ENCODE assay signal across 9 cellular contexts in the genomic region with DNA sequence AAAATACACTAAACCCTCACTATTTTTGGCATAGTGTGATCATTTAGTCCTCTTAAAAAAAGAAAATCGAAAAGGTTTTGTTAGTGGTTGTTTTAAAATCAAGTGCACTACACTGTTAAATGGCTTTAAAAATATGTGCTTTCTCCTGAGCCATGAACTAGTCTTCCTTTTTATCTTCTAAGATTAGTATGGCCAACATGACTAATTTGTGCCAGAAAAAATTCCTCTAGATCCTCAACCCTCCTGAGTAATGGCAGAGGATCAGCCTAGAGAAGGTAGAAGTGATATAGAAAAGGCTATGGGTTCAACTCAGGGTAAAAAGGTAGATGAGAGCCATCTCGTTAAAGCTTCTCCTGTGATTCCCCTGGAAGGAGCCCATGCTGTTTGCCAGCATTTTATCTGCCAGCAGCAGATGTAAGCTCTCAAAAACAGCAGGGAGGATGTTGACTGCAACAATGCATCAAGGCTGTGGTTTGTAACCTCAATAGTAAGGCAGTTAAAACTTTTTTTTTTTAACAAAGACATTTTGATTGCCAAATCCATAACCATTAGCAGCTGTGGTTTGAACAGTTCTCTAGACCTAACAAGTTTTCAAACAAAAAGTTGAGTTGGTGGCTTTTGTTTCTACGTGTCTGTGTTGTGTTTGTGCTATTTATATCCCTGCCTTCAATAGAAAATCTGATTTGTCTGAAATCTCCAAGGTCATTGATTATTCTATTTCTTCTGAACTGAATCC. TPM values are rescaled to one million over a fixed set of nuclear protein-coding genes. Genes with fewer than 3 reads are reported as not detected.
DNase-seq lines count a peak whose midpoint lies in the region; ATAC-seq and TF ChIP-seq lines count a peak whose summit lies in the region.
"Had no signal": no experiment of that assay in that cellular context is flagged by ENCODE, and none has a peak within 500 bp of the region (broad histone marks: within the 10 kb centered on the region; RNA-seq: fewer than 3 reads in every experiment).

No MANE protein-coding gene starts in this region.

- peak overlapping the region in 5 of 10 donors; percentile 6 to 66 (median 34) for H3K27ac ChIP-seq in heart right ventricle

- no peak overlapping the region for H3K4me3 ChIP-seq in heart right ventricle
- H3K4me3 ChIP-seq: dorsolateral prefrontal cortex had no signal

- H3K27me3 Mint-ChIP-seq in activated T-helper 2 cell treated with anti-CD3 and anti-CD28 coated beads, Interferon-gamma antibody, Interleukin-2, Interleukin-4, amounts not matched to agents 10 μg/mL and 5 μg/mL and 100 μg/mL, durations not matched to agents 14 hours and 24 hours and 36 hours (ENCODE audit: low read depth) = no peaks in the 10 kb centered on the region

- peak; percentile 82 for DNase-seq in A172 (ENCODE audit: low spot score)
- peak; percentile 21 to 35 for DNase-seq in NCI-H524 (lab: John Stamatoyannopoulos, UW)
- peak; percentile 52 for DNase-seq in activated T-helper 2 cell treated with anti-CD3 and anti-CD28 coated beads, Interferon-gamma antibody, Interleukin-2, Interleukin-4, amounts not matched to agents 10 μg/mL and 5 μg/mL and 100 μg/mL, durations not matched to agents 14 hours and 24 hours and 36 hours (ENCODE audit: low spot score)
- peak in 1 of 2 donors; percentile 30 for DNase-seq in heart right ventricle
- DNase-seq in stimulated activated CD4-positive, alpha-beta T cell treated with anti-CD3 and anti-CD28 coated beads, TNF-alpha, amount 100 ng/mL, for 1 hour (ENCODE audit: low read depth in 3 of 3, low spot score in 1 of 3) = peak in 2 of 3 donors; percentile 6 to 7
- no peak for DNase-seq in NCI-H1436 (lab: John Stamatoyannopoulos, UW)
- no peak for DNase-seq in middle frontal gyrus (ENCODE audit: extremely low spot score, low spot score)

- H3K9me3 ChIP-seq in heart right ventricle = no peaks in the 10 kb centered on the region

- ATAC-seq in GM19452 (IDR thresholded peaks at IDR 0.05; ENCODE audit: unreplicated experiment) = peak; percentile 48
- peak in 7 of 8 donors; percentile 58 to 79 (median 71) for ATAC-seq in heart right ventricle

- H3K4me1 Mint-ChIP-seq in activated T-helper 2 cell treated with anti-CD3 and anti-CD28 coated beads, Interferon-gamma antibody, Interleukin-2, Interleukin-4, amounts not matched to agents 10 μg/mL and 5 μg/mL and 100 μg/mL, durations not matched to agents 14 hours and 24 hours and 36 hours (ENCODE audit: low read depth) = peaks cover 33% of the 10 kb centered on the region

- H3K36me3 ChIP-seq in heart right ventricle = peaks cover 0 to 86% (median 14%) of the 10 kb centered on the region in 9 donors

- no peaks in the 10 kb centered on the region for H3K27me3 ChIP-seq in heart right ventricle
- H3K27me3 ChIP-seq: dorsolateral prefrontal cortex had no signal

- intact Hi-C loops in activated T-helper 2 cell treated with anti-CD3 and anti-CD28 coated beads, Interferon-gamma antibody, Interleukin-2, Interleukin-4, amounts not matched to agents 10 μg/mL and 5 μg/mL and 100 μg/mL, durations not matched to agents 14 hours and 24 hours and 36 hours (cut with micrococcal nuclease) = loop anchor here (1.0 to 5.0 kb wide), 5 partner anchors 14 to 297 kb away; a partner anchor contains a TSS
- intact Hi-C loops in heart right ventricle (cut with DNase I) = loop anchor here in 6 of 10 donors (5.0 to 10.0 kb wide), 4 partner anchors 222 to 245 kb away; no protein-coding TSS in a partner anchor

- WGBS in heart right ventricle, 2 donors = 16 to 18% methylated on average over 3 of the region's 3 CpGs

- H3K27ac Mint-ChIP-seq in activated T-helper 2 cell treated with anti-CD3 and anti-CD28 coated beads, Interferon-gamma antibody, Interleukin-2, Interleukin-4, amounts not matched to agents 10 μg/mL and 5 μg/mL and 100 μg/mL, durations not matched to agents 14 hours and 24 hours and 36 hours = peak overlapping the region; percentile 85

- peak overlapping the region; percentile 48 for H3K4me3 Mint-ChIP-seq in activated T-helper 2 cell treated with anti-CD3 and anti-CD28 coated beads, Interferon-gamma antibody, Interleukin-2, Interleukin-4, amounts not matched to agents 10 μg/mL and 5 μg/mL and 100 μg/mL, durations not matched to agents 14 hours and 24 hours and 36 hours (ENCODE audit: low read depth)

- H3K4me1 ChIP-seq in heart right ventricle = peaks cover 6 to 26% (median 16%) of the 10 kb centered on the region in 9 donors

- TF ChIP-seq CTCF in heart right ventricle (IDR thresholded peaks at IDR 0.05) = no peak

- peaks cover 20% of the 10 kb centered on the region for H3K36me3 Mint-ChIP-seq in activated T-helper 2 cell treated with anti-CD3 and anti-CD28 coated beads, Interferon-gamma antibody, Interleukin-2, Interleukin-4, amounts not matched to agents 10 μg/mL and 5 μg/mL and 100 μg/mL, durations not matched to agents 14 hours and 24 hours and 36 hours (ENCODE audit: low read depth)

- no peaks in the 10 kb centered on the region for H3K9me3 Mint-ChIP-seq in activated T-helper 2 cell treated with anti-CD3 and anti-CD28 coated beads, Interferon-gamma antibody, Interleukin-2, Interleukin-4, amounts not matched to agents 10 μg/mL and 5 μg/mL and 100 μg/mL, durations not matched to agents 14 hours and 24 hours and 36 hours

RNA-seq across cellular contexts. Expression of a gene that starts 30.2 kb away (rescaled TPM):
- 10.8 and 11.1 TPM in 2 replicates for total RNA-seq in A172 (2014; rRNA removed; shearing (Covaris generic))
- 50.9 and 60.2 TPM in 2 replicates for total RNA-seq in activated T-helper 2 cell treated with anti-CD3 and anti-CD28 coated beads, Interferon-gamma antibody, Interleukin-2, Interleukin-4, amounts not matched to agents 10 μg/mL and 5 μg/mL and 100 μg/mL, durations not matched to agents 14 hours and 24 hours and 36 hours
- 10 to 100 TPM; 13.7 to 19.2 (median 16.6) TPM for total RNA-seq in heart right ventricle
- 1 to 10 TPM; 4.0 to 5.3 TPM for polyA plus RNA-seq in heart right ventricle

RNA-seq across cellular contexts. Expression of a gene that starts 42.5 kb away (rescaled TPM):
- total RNA-seq in A172 (2014; rRNA removed; shearing (Covaris generic)) = 10.3 and 18.3 TPM in 2 replicates
- 17.9 and 20.7 TPM in 2 replicates for total RNA-seq in activated T-helper 2 cell treated with anti-CD3 and anti-CD28 coated beads, Interferon-gamma antibody, Interleukin-2, Interleukin-4, amounts not matched to agents 10 μg/mL and 5 μg/mL and 100 μg/mL, durations not matched to agents 14 hours and 24 hours and 36 hours
- 10 to 100 TPM; 15.3 to 20.0 (median 17.4) TPM for total RNA-seq in heart right ventricle
- 10 to 100 TPM; 12.8 to 17.2 TPM for polyA plus RNA-seq in heart right ventricle

RNA-seq across cellular contexts. Expression of a gene that starts 48.9 kb away (rescaled TPM):
- total RNA-seq in A172 (2014; rRNA removed; shearing (Covaris generic)) = 173 and 180 TPM in 2 replicates
- 59.9 and 72.3 TPM in 2 replicates for total RNA-seq in activated T-helper 2 cell treated with anti-CD3 and anti-CD28 coated beads, Interferon-gamma antibody, Interleukin-2, Interleukin-4, amounts not matched to agents 10 μg/mL and 5 μg/mL and 100 μg/mL, durations not matched to agents 14 hours and 24 hours and 36 hours
- total RNA-seq in heart right ventricle = 1 to 10 TPM in 1 of 10 donors, under 1 TPM in 4, not detected in 5; 0.17 to 4.5 (median 0.42) TPM
- 1 to 10 TPM in 1 of 2 donors, under 1 TPM in 1; 0.71 to 1.4 TPM for polyA plus RNA-seq in heart right ventricle

Comparison
In these comparisons a context has a peak if more than half of its experiments do, and no peak if none do; other contexts are left out.
1. DNase-seq: peak in A172 (single experiment), NCI-H524 (2 of 2), activated T-helper 2 cell treated with anti-CD3 and anti-CD28 coated beads, Interferon-gamma antibody, Interleukin-2, Interleukin-4, amounts not matched to agents 10 μg/mL and 5 μg/mL and 100 μg/mL, durations not matched to agents 14 hours and 24 hours and 36 hours (single experiment) and stimulated activated CD4-positive, alpha-beta T cell treated with anti-CD3 and anti-CD28 coated beads, TNF-alpha, amount 100 ng/mL, for 1 hour (2 of 3); none in NCI-H1436 (single experiment) and middle frontal gyrus (single experiment).
2. RNA of a gene that starts 48.9 kb away (total RNA-seq): 173 to 180 TPM in A172 and 59.9 to 72.3 TPM in activated T-helper 2 cell treated with anti-CD3 and anti-CD28 coated beads, Interferon-gamma antibody, Interleukin-2, Interleukin-4, amounts not matched to agents 10 μg/mL and 5 μg/mL and 100 μg/mL, durations not matched to agents 14 hours and 24 hours and 36 hours; 0.17 to 4.5 TPM in heart right ventricle; every median in the first group is over 10 times any median in the second.